Comparison of ENCODE assay signal across 8 cellular contexts in the genomic region with DNA sequence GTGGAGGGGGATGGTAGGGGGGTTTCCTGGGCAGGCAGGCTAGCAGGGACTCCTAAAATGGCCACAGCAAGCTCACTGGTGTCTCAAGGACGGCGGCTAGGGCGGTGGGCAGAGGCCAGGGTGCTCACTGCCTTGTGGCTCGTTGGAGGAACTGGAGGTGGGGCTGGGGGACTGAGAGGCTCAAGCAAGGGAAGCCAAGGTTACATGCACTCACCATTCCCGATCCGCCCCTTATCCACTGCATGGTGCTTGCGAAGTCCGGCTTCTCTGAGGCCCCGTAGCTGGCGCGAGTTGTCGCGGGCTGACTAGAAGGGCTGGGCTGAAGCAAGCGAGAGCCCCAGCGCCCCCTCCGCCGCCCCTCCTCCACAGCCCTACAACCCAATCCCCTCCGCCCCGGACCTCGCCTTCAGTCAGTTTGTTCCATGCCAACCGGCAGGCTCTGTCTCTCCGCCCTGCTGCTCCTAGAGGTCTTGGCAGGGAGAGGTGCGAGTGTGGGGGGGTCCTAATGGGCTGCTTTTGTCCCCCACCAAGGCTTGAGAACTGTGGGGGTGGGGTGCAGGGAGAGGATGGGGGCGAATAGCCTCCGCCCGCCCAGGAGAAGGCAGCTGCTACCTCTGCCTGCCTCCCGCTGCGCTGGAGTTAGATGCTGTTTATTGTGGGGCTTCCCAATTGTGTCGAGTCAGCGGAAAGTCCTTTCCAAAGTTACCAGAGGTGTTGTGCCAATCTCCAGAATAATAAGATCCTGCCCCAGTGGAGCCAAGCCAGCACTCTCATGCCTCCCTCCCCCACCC. TPM values are rescaled to one million over a fixed set of nuclear protein-coding genes. Genes with fewer than 3 reads are reported as not detected.
A peak's percentile ranks its signal among the peaks of the same experiment; 100 is the strongest.
DNase-seq lines count a peak whose midpoint lies in the region; ATAC-seq, FAIRE-seq and TF ChIP-seq lines count a peak whose summit lies in the region.

Gene ARHGEF9, minus strand, starts transcription at position 313 of the 791 bp plus-strand sequence. Its CDS starts 69 bp downstream, at position 244.

- H3K4me1 ChIP-seq in adrenal gland (replicated peaks in 1 of 2) (no peaks in the 10 kb centered on the region), prostate gland (replicated peaks) (no peaks in the 10 kb centered on the region)

- H3K27me3 ChIP-seq in adrenal gland (peaks cover 7% of the 10 kb centered on the region), prostate gland (replicated peaks; ENCODE audit: insufficient read depth) (no peaks in the 10 kb centered on the region)

- 0 to 23% (median 11%) methylated on average over 5 to 30 of the region's 30 CpGs for WGBS in adrenal gland, 4 donors
- 0% methylated on average over 19 of the region's 30 CpGs for WGBS in prostate gland

- H3K4me3 ChIP-seq in AG10803 (ENCODE audit: low read length), result peak within 1 kb of the TSS; percentile 45
- H3K4me3 ChIP-seq in adrenal gland, result peak within 1 kb of the TSS in 2 of 4 donors; percentile 22 to 56
- H3K4me3 ChIP-seq in prostate gland, result peak within 1 kb of the TSS; percentile 22 to 29

- H3K9me3 ChIP-seq in adrenal gland (replicated peaks in 1 of 3), result peaks cover 0 to 1% (median 0%) of the 10 kb centered on the region in 3 donors
- H3K9me3 ChIP-seq in prostate gland, result no peaks in the 10 kb centered on the region

- no peak within 1 kb of the TSS for H3K27ac ChIP-seq in adrenal gland
- H3K27ac ChIP-seq in prostate gland, result no peak within 1 kb of the TSS

- intact Hi-C loops in adrenal gland (cut with DNase I), result no loop called here
- intact Hi-C loops in prostate gland (cut with DNase I), result no loop called here

- H3K36me3 ChIP-seq in adrenal gland (replicated peaks in 1 of 2), result no peaks in the 10 kb centered on the region
- no peaks in the 10 kb centered on the region for H3K36me3 ChIP-seq in prostate gland

- ATAC-seq in HG02610 (IDR thresholded peaks at IDR 0.05; ENCODE audit: unreplicated experiment) (peak; percentile 41), GM21529 (IDR thresholded peaks at IDR 0.05; ENCODE audit: unreplicated experiment) (no peak)

- TF ChIP-seq CTCF in AG10803 (conservative IDR thresholded peaks at IDR 0.05; ENCODE audit: low read length), result no peak
- no peak for TF ChIP-seq CTCF in adrenal gland (IDR thresholded peaks at IDR 0.05)
- TF ChIP-seq CTCF in prostate gland (IDR thresholded peaks at IDR 0.05), result no peak

- no peak for FAIRE-seq in H54 (lab: Jason Lieb, UNC)

- no peak for TF ChIP-seq POLR2A in adrenal gland (IDR thresholded peaks at IDR 0.05)
- TF ChIP-seq POLR2A in prostate gland (IDR thresholded peaks at IDR 0.05), result no peak
- TF ChIP-seq POLR2A in H54 (IDR thresholded peaks at IDR 0.05; ENCODE audit: low read depth, low read length), result no peak

- DNase-seq in AG10803 (ENCODE audit: low read depth), result peak; percentile 3
- DNase-seq in adrenal gland, result peak; percentile 20 to 52 (median 37)
- peak in 37 of 51 donors; percentile 0 to 39 (median 13) for DNase-seq in hypothalamus (lab: John Stamatoyannopoulos, UW)
- DNase-seq in prostate gland (ENCODE audit: low spot score), result no peak
- no peak for DNase-seq in middle frontal gyrus (ENCODE audit: extremely low spot score, low spot score)
- DNase-seq in H54 (ENCODE audit: insufficient read length, low spot score), result no peak

RNA-seq across cellular contexts. Expression of gene ARHGEF9, which starts in this region (rescaled TPM):
- 10 to 100 TPM; 13.8 to 49.6 (median 26.3) TPM for total RNA-seq in adrenal gland
- polyA plus RNA-seq in adrenal gland, result 10 to 100 TPM; 30.5 to 54.4 (median 31.6) TPM
- 10 to 100 TPM; 18.5 to 21.6 TPM for total RNA-seq in prostate gland

Comparison
In these comparisons a context has a peak if more than half of its experiments do, and no peak if none do; other contexts are left out.
1. DNase-seq: peak in AG10803 (single experiment), adrenal gland (7 of 7) and hypothalamus (37 of 51); none in prostate gland (single experiment), middle frontal gyrus (single experiment) and H54 (single experiment).